Comparison of ENCODE assay signal across 4 cellular contexts in the genomic region with DNA sequence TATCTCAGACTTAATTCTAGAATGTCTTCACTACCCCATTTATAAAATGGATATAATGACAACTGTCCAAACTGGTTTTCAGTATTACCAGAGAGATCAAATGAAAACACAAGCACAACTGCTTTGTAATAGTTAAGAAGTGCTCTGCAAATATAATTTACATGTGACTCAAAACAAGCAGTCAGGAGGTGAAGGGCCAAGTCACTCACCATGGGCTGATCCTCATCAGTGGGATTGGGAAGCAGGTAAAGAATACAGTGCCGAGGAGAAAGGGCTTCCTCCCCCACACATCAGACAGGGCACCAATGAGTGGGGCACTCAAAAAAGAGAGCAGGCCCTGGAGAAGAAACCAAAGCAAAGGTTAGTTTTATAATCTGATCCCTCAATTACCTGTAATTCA. TPM values are rescaled to one million over a fixed set of nuclear protein-coding genes. Genes with fewer than 3 reads are reported as not detected.
"Had no signal": no experiment of that assay in that cellular context is flagged by ENCODE, and none has a peak within 500 bp of the region (broad histone marks: within the 10 kb centered on the region; RNA-seq: fewer than 3 reads in every experiment).

No MANE protein-coding gene starts in this region.

RNA-seq across cellular contexts. Expression of gene NUTM2G, which starts 20.7 kb away (rescaled TPM):
- total RNA-seq: H1, HepG2, HFFc6, HT1080 had no signal
- polyA plus RNA-seq: HepG2 had no signal
